Comparison of ENCODE assay signal across 8 cellular contexts in genomic region chr1:98053471-98054366, GRCh38.
DNase-seq lines count a peak whose midpoint lies in the region; ATAC-seq and TF ChIP-seq lines count a peak whose summit lies in the region.

No MANE protein-coding gene starts in this region.

- no peaks in the 10 kb centered on the region for H3K36me3 ChIP-seq in GM23338 (ENCODE audit: insufficient read depth)

- H3K27me3 Mint-ChIP-seq in GM23338 (ENCODE audit: insufficient read depth, low read depth, poor library complexity): peaks cover 29% of the 10 kb centered on the region

- H3K9me2 ChIP-seq in GM23338 (ENCODE audit: insufficient read depth): no peaks in the 10 kb centered on the region

- H3K4me1 Mint-ChIP-seq in GM23338: peaks cover 25% of the 10 kb centered on the region

- peaks cover 22% of the 10 kb centered on the region for H3K4me1 ChIP-seq in GM23338 (ENCODE audit: insufficient read depth)

- H3K4me3 ChIP-seq in GM12865 (ENCODE audit: low read depth, low read length) (peak overlapping the region; percentile 41), GM23338 (peak overlapping the region; percentile 73)

- peak; percentile 93 for ATAC-seq in GM23338

- H3K27ac ChIP-seq in GM23338 (ENCODE audit: low read depth): no peak overlapping the region

- H3K4me3 Mint-ChIP-seq in GM23338: peak overlapping the region; percentile 76

- H3K79me2 ChIP-seq in GM23338 (replicated peaks; ENCODE audit: insufficient read depth): no peaks in the 10 kb centered on the region

- H3K27ac Mint-ChIP-seq in GM23338: no peak overlapping the region

- no peaks in the 10 kb centered on the region for H3F3A ChIP-seq in GM23338 (replicated peaks; ENCODE audit: low read depth)

- DNase-seq in GM12865 (ENCODE audit: low read depth) (peak; percentile 69), GM23338 (ENCODE audit: low spot score) (peak; percentile 88), Kasumi-1 (lab: John Stamatoyannopoulos, UW) (peak; percentile 37 to 51), UCSD-AML1 (lab: John Stamatoyannopoulos, UW; ENCODE audit: unreplicated experiment) (peak; percentile 50), islet precursor cell (peak; percentile 86), smooth muscle cell of the brain vasculature (ENCODE audit: low read depth, low spot score) (peak; percentile 49), G401 (ENCODE audit: low spot score) (no peak)
- DNase-seq in central memory CD4-positive, alpha-beta T cell: peak; percentile 47

- peaks cover 59% of the 10 kb centered on the region for H3K27me3 ChIP-seq in GM23338 (ENCODE audit: insufficient read depth)

- no peaks in the 10 kb centered on the region for H3K36me3 Mint-ChIP-seq in GM23338 (ENCODE audit: low read depth)

- no peaks in the 10 kb centered on the region for H4K20me1 ChIP-seq in GM23338 (replicated peaks; ENCODE audit: insufficient read depth)

- no peaks in the 10 kb centered on the region for H3K9me3 Mint-ChIP-seq in GM23338

- in situ Hi-C loops in G401 (cut with HindIII; ENCODE audit: low sequenced_read_pairs): no loop called here

- peak; percentile 80 for TF ChIP-seq CTCF in GM12865 (IDR thresholded peaks at IDR 0.05; ENCODE audit: insufficient read depth, low read depth, low read length, missing control alignments)
- TF ChIP-seq CTCF in GM23338 (conservative IDR thresholded peaks at IDR 0.05; ENCODE audit: low read depth in 2 of 2): peak; percentile 73 to 79

- H2AFZ ChIP-seq in GM23338: peak overlapping the region; percentile 95

- H3K4me2 ChIP-seq in GM23338: peak overlapping the region; percentile 87

TF ChIP-seq in GM23338, 12 proteins besides CTCF, POLR2A, EP300 and RAD21:
- no peak for TF ChIP-seq STAT1 (IDR thresholded peaks at IDR 0.05; ENCODE audit: unreplicated experiment)
- no peak for TF ChIP-seq EZH2phosphoT487 (IDR thresholded peaks at IDR 0.05; ENCODE audit: unreplicated experiment)
- no peak for TF ChIP-seq EZH2 (IDR thresholded peaks at IDR 0.05; ENCODE audit: low read depth, unreplicated experiment)
- no peak for TF ChIP-seq CREB1 (CRISPR knock-in tag; IDR thresholded peaks at IDR 0.05; ENCODE audit: low read depth)
- no peak; the same call in 1 of the 2 replicates for TF ChIP-seq ZNF462 (CRISPR knock-in tag; IDR thresholded peaks at IDR 0.05)
- TF ChIP-seq ETS1 (IDR thresholded peaks at IDR 0.05): no peak
- TF ChIP-seq NANOG (IDR thresholded peaks at IDR 0.05; ENCODE audit: borderline replicate concordance): no peak
- TF ChIP-seq POLR2AphosphoS5 (IDR thresholded peaks at IDR 0.05; ENCODE audit: low read depth): no peak
- no peak for TF ChIP-seq ZNF114 (CRISPR knock-in tag; IDR thresholded peaks at IDR 0.05)
- no peak for TF ChIP-seq REST (IDR thresholded peaks at IDR 0.05; ENCODE audit: unreplicated experiment)
- TF ChIP-seq JUNB (IDR thresholded peaks at IDR 0.05; ENCODE audit: unreplicated experiment): no peak
- TF ChIP-seq ZNF331 (CRISPR knock-in tag; IDR thresholded peaks at IDR 0.05; ENCODE audit: low read depth): no peak
